1 cellular context compared by ENCODE assay signal in genomic region chr2:207746131-207746530, GRCh38.
TF ChIP-seq lines count a peak whose summit lies in the region.

No MANE protein-coding gene starts in this region.

TF ChIP-seq in GM12878, 131 proteins besides CTCF, POLR2A, EP300 and RAD21:
- TF ChIP-seq KLF5 (IDR thresholded peaks at IDR 0.05; ENCODE audit: partially characterized antibody) (no peak), NRF1 (conservative IDR thresholded peaks at IDR 0.05; ENCODE audit: low read depth, low read length) (no peak), ZNF24 (IDR thresholded peaks at IDR 0.05) (0 out of 2 replicates have a peak, but pooled peaks have one; percentile 9), RUNX3 (IDR thresholded peaks at IDR 0.05; ENCODE audit: low read length) (peak; percentile 30; the same call in 1 of the 2 replicates), POU2F2 (IDR thresholded peaks at IDR 0.05; ENCODE audit: borderline replicate concordance, low read depth, low read length) (peak; percentile 44; the same call in 1 of the 3 replicates), YY1 (IDR thresholded peaks at IDR 0.05; ENCODE audit: low read depth, low read length) (peak; percentile 69; the same call in 1 of the 2 replicates), E2F8 (IDR thresholded peaks at IDR 0.05; ENCODE audit: low read depth, partially characterized antibody) (peak; percentile 29), FOXM1 (IDR thresholded peaks at IDR 0.05; ENCODE audit: low read depth, low read length) (peak; percentile 81), SMC3 (IDR thresholded peaks at IDR 0.05; ENCODE audit: borderline replicate concordance, low read length) (peak; percentile 95), CHD4 (IDR thresholded peaks at IDR 0.05) (no peak)
